In genomic region chr20:35315199-35316020, GRCh38 we compare ENCODE assay signal across 14 cellular contexts. TPM values are rescaled to one million over a fixed set of nuclear protein-coding genes. Genes with fewer than 3 reads are reported as not detected.
DNase-seq lines count a peak whose midpoint lies in the region; ATAC-seq and TF ChIP-seq lines count a peak whose summit lies in the region.
"Had no signal": no experiment of that assay in that cellular context is flagged by ENCODE, and none has a peak within 500 bp of the region (broad histone marks: within the 10 kb centered on the region; RNA-seq: fewer than 3 reads in every experiment).

No MANE protein-coding gene starts in this region.

- no peak for TF ChIP-seq CTCF in transverse colon (IDR thresholded peaks at IDR 0.05)

- no peak for DNase-seq in activated naive CD4-positive, alpha-beta T cell treated with anti-CD3 and anti-CD28 coated beads for 36 hours
- no peak for DNase-seq in activated naive CD4-positive, alpha-beta T cell treated with Interleukin-2 at 50 U/mL for 16 hours
- DNase-seq in SJSA1 (ENCODE audit: low read depth in 1 of 2, low spot score in 2 of 2) (peak; percentile 37 to 65), fibroblast of peridontal ligament (ENCODE audit: extremely low read depth) (peak; percentile 44), transverse colon (no peak), NCI-H524 (lab: John Stamatoyannopoulos, UW) (no peak)
- DNase-seq: erythroblast; NCI-H1694; PC-9; stimulated activated CD4-positive, alpha-beta T cell treated with anti-CD3 and anti-CD28 coated beads, Interleukin-4, amount 100 ng/mL, for 24 hours had no signal

- H3K4me1 ChIP-seq in SJSA1 (replicated peaks) = peaks cover 89% of the 10 kb centered on the region
- peaks cover 19 to 41% (median 32%) of the 10 kb centered on the region in 4 donors for H3K4me1 ChIP-seq in transverse colon

- WGBS in transverse colon (ENCODE audit: low coverage in 1 of 2), 2 donors = 49 to 91% methylated on average over 3 to 9 of the region's 9 CpGs

- no peaks in the 10 kb centered on the region for H3K9me3 Mint-ChIP-seq in activated naive CD4-positive, alpha-beta T cell treated with anti-CD3 and anti-CD28 coated beads for 36 hours

- peaks cover 7% of the 10 kb centered on the region for H3K36me3 Mint-ChIP-seq in activated naive CD4-positive, alpha-beta T cell treated with anti-CD3 and anti-CD28 coated beads for 36 hours (ENCODE audit: low read depth)

- no peak overlapping the region for H3K4me3 Mint-ChIP-seq in activated naive CD4-positive, alpha-beta T cell treated with anti-CD3 and anti-CD28 coated beads for 36 hours

- H3K4me3 ChIP-seq in SJSA1 = no peak overlapping the region
- H3K4me3 ChIP-seq in transverse colon = no peak overlapping the region
- H3K4me3 ChIP-seq: PC-9 had no signal

- ATAC-seq in HG03460 (IDR thresholded peaks at IDR 0.05; ENCODE audit: unreplicated experiment) = no peak
- ATAC-seq in GM18502 (IDR thresholded peaks at IDR 0.05; ENCODE audit: poor library complexity, unreplicated experiment) = no peak

- CTCF ChIA-PET in activated naive CD4-positive, alpha-beta T cell treated with anti-CD3 and anti-CD28 coated beads for 36 hours (lab: Charles Lee) = interaction anchor here (1.2 kb wide), 1 partner anchor 9 kb away, joined by 3 read pairs; no protein-coding TSS in a partner anchor

- peak overlapping the region; percentile 47 for H3K27ac Mint-ChIP-seq in activated naive CD4-positive, alpha-beta T cell treated with anti-CD3 and anti-CD28 coated beads for 36 hours

- no peaks in the 10 kb centered on the region for H3K9me3 ChIP-seq in SJSA1 (replicated peaks)
- H3K9me3 ChIP-seq in transverse colon = no peaks in the 10 kb centered on the region

- in situ Hi-C loops in transverse colon (cut with MboI; ENCODE audit: low pct_ligation_motif_present in 1 of 4, low pct_unique_long_range_greater_than_20kb in 1 of 4, low sequenced_read_pairs in 3 of 4) = no loop called here

- no peak for TF ChIP-seq POLR2A in transverse colon (IDR thresholded peaks at IDR 0.05)

- H3K27ac ChIP-seq in SJSA1 (peak overlapping the region; percentile 32), transverse colon (peak overlapping the region; percentile 4 to 88 (median 83))
- H3K27ac ChIP-seq: C4-2B had no signal

- no peaks in the 10 kb centered on the region for H3K27me3 ChIP-seq in SJSA1 (replicated peaks)
- H3K27me3 ChIP-seq in transverse colon = no peaks in the 10 kb centered on the region

- H3K27me3 Mint-ChIP-seq in activated naive CD4-positive, alpha-beta T cell treated with anti-CD3 and anti-CD28 coated beads for 36 hours (ENCODE audit: low read depth) = no peaks in the 10 kb centered on the region

- TF ChIP-seq EP300 in transverse colon (IDR thresholded peaks at IDR 0.05; ENCODE audit: low read depth) = no peak

- H3K36me3 ChIP-seq in SJSA1 (no peaks in the 10 kb centered on the region), transverse colon (no peaks in the 10 kb centered on the region)

- H3K4me1 Mint-ChIP-seq in activated naive CD4-positive, alpha-beta T cell treated with anti-CD3 and anti-CD28 coated beads for 36 hours (ENCODE audit: low read depth) = peaks cover 60% of the 10 kb centered on the region

- intact Hi-C loops in activated naive CD4-positive, alpha-beta T cell treated with anti-CD3 and anti-CD28 coated beads for 36 hours (cut with micrococcal nuclease) = no loop called here
- intact Hi-C loops in transverse colon (cut with DNase I; ENCODE audit: low total_unique reads) = no loop called here

RNA-seq across cellular contexts. Expression of gene FAM83C, which starts 23.2 kb away (rescaled TPM):
- total RNA-seq in activated naive CD4-positive, alpha-beta T cell treated with anti-CD3 and anti-CD28 coated beads for 36 hours = not detected
- not detected in 2 replicates for total RNA-seq in SJSA1 (2014; rRNA removed; shearing (Covaris generic))
- under 1 TPM in 1 of 4 donors, not detected in 3; 0.14 TPM for total RNA-seq in transverse colon
- total RNA-seq: PC-9, temporal lobe had no signal

RNA-seq across cellular contexts. Expression of gene EIF6, which starts 30.8 kb away (rescaled TPM):
- 10 to 100 TPM; 93.0 to 94.7 TPM for total RNA-seq in activated naive CD4-positive, alpha-beta T cell treated with anti-CD3 and anti-CD28 coated beads for 36 hours
- 118 and 155 TPM in 2 replicates for total RNA-seq in SJSA1 (2014; rRNA removed; shearing (Covaris generic))
- 100 to 1,000 TPM in 2 of 4 donors, 10 to 100 TPM in 2; 54.9 to 168 (median 100) TPM for total RNA-seq in transverse colon

RNA-seq across cellular contexts. Expression of gene MMP24OS, which starts 37.5 kb away (rescaled TPM):
- 10 to 100 TPM; 26.4 to 29.2 TPM for total RNA-seq in activated naive CD4-positive, alpha-beta T cell treated with anti-CD3 and anti-CD28 coated beads for 36 hours
- total RNA-seq in SJSA1 (2014; rRNA removed; shearing (Covaris generic)) = 18.5 and 19.1 TPM in 2 replicates
- total RNA-seq in transverse colon = 10 to 100 TPM; 32.4 to 81.1 (median 47.9) TPM

Comparison
In these comparisons a context has a peak if more than half of its experiments do, and no peak if none do; other contexts are left out.
1. DNase-seq: peak in SJSA1 (2 of 2) and fibroblast of peridontal ligament (single experiment); none in activated naive CD4-positive, alpha-beta T cell treated with anti-CD3 and anti-CD28 coated beads for 36 hours (single experiment), activated naive CD4-positive, alpha-beta T cell treated with Interleukin-2 at 50 U/mL for 16 hours (single experiment), transverse colon (single experiment) and NCI-H524 (0 of 2).